1 cellular context compared by ENCODE assay signal in the genomic region with DNA sequence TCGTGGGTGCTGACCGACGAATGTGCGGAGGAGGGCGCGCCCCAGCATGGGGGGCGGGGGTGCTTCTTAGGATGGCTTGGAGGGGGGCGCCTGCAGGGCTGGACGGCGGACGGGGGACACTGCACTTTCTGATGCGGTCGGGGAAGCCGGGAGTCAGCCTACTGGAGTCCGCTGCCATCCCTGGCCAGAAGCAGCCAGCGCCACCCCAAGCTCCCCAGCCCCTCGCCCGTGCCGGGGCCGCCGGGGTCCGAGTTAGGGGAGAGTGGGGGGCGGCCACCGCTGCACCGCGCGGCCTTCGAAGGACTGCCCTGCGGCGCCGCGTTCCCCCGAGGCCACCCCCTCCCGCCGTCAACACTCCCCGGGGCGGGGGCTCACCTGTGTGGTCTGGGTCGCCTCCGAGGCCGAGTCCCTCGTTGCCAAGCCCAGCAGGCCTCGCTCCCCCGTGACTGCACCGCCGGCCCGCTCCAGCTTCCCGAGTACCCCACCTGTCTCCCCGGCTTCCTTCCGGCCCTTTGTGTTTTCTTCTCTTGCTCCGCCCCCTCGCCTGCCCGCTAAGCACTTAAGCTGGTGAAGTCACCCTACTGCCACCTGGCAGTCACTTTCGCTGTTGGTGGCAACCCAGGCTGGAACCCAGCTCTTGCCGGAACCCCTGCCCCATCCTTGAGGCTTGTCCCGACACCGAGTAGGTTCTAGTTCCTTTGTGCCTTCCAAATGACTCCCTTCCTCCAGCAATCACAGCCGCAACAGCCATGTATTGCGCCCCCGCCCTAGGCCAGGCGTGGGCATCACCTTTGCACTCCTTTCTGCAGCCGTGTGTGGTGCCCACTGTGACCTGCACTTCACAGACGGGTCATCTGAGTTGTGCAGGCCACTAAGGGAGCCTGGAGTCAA.
TF ChIP-seq lines count a peak whose summit lies in the region.

A gene with protein sequence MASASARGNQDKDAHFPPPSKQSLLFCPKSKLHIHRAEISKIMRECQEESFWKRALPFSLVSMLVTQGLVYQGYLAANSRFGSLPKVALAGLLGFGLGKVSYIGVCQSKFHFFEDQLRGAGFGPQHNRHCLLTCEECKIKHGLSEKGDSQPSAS (minus strand): TSS at position 492 of the 891 bp plus-strand sequence. CDS start 2,225 bp downstream, outside the sequence.

TF ChIP-seq in SK-N-SH treated with all-trans-retinoic acid at 6 μM for 48 hours, 23 proteins besides CTCF, POLR2A, EP300 and RAD21 (continued from another document):
- TF ChIP-seq BACH2 (CRISPR knock-in tag; IDR thresholded peaks at IDR 0.05; ENCODE audit: borderline replicate concordance) (no peak), PPARA (CRISPR knock-in tag; IDR thresholded peaks at IDR 0.05; ENCODE audit: borderline replicate concordance) (no peak), ARNTL (CRISPR knock-in tag; IDR thresholded peaks at IDR 0.05; ENCODE audit: borderline replicate concordance, low read depth) (no peak), ZNF565 (CRISPR knock-in tag; conservative IDR thresholded peaks at IDR 0.05; ENCODE audit: low read depth) (no peak), ZC3H10 (CRISPR knock-in tag; IDR thresholded peaks at IDR 0.05) (no peak), ZNF70 (CRISPR knock-in tag; IDR thresholded peaks at IDR 0.05) (no peak), CSDC2 (CRISPR knock-in tag; IDR thresholded peaks at IDR 0.05) (no peak)
- TF ChIP-seq, protein P1, sequence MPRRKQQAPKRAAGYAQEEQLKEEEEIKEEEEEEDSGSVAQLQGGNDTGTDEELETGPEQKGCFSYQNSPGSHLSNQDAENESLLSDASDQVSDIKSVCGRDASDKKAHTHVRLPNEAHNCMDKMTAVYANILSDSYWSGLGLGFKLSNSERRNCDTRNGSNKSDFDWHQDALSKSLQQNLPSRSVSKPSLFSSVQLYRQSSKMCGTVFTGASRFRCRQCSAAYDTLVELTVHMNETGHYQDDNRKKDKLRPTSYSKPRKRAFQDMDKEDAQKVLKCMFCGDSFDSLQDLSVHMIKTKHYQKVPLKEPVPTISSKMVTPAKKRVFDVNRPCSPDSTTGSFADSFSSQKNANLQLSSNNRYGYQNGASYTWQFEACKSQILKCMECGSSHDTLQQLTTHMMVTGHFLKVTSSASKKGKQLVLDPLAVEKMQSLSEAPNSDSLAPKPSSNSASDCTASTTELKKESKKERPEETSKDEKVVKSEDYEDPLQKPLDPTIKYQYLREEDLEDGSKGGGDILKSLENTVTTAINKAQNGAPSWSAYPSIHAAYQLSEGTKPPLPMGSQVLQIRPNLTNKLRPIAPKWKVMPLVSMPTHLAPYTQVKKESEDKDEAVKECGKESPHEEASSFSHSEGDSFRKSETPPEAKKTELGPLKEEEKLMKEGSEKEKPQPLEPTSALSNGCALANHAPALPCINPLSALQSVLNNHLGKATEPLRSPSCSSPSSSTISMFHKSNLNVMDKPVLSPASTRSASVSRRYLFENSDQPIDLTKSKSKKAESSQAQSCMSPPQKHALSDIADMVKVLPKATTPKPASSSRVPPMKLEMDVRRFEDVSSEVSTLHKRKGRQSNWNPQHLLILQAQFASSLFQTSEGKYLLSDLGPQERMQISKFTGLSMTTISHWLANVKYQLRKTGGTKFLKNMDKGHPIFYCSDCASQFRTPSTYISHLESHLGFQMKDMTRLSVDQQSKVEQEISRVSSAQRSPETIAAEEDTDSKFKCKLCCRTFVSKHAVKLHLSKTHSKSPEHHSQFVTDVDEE (CRISPR knock-in tag; IDR thresholded peaks at IDR 0.05), result no peak
